23 cellular contexts compared by ENCODE assay signal in the genomic region with DNA sequence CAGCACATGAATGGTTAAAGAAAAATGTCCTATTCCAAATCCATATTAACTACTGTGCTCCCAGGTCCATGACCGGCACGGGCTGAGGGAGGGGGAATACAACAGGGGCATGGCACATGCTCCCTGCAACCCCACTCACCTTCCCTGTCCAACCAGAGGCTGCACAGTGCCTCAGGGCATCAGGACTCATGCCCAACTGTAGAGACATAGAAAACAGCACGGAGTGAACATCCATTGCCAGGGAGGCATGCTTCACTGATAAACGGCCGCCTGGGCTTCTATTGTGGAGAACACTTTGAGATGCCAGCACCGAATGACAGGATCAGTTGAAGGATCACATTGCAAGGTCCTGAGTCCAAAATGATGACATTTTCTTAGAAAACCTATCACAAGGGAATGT.
A peak's percentile ranks its signal among the peaks of the same experiment; 100 is the strongest.
DNase-seq lines count a peak whose midpoint lies in the region; ATAC-seq, FAIRE-seq and TF ChIP-seq lines count a peak whose summit lies in the region.
"Had no signal": no experiment of that assay in that cellular context is flagged by ENCODE, and none has a peak within 500 bp of the region (broad histone marks: within the 10 kb centered on the region; RNA-seq: fewer than 3 reads in every experiment).

No MANE protein-coding gene starts in this region.

- H2BK20ac ChIP-seq in H1 (ENCODE audit: low read length) (no peak overlapping the region), H9 (ENCODE audit: low read depth, low read length, poor library complexity, severe bottlenecking) (no peak overlapping the region)

- no peak overlapping the region; a peak in 1 of 7 replicates for H3K27ac Mint-ChIP-seq in H9
- H3K27ac Mint-ChIP-seq: CD4-positive, alpha-beta memory T cell; HFFc6 had no signal

- H3K9me3 ChIP-seq in BE2C (no peaks in the 10 kb centered on the region), H1 (ENCODE audit: insufficient read depth in 2 of 2, low read depth in 1 of 2, low read length in 1 of 2) (no peaks in the 10 kb centered on the region), H9 (ENCODE audit: control insufficient read depth, low read depth, low read length) (no peaks in the 10 kb centered on the region)
- H3K9me3 ChIP-seq in effector memory CD4-positive, alpha-beta T cell (ENCODE audit: control insufficient read depth, low read length): no peaks in the 10 kb centered on the region
- H3K9me3 ChIP-seq: A549, Caco-2, HAP-1 had no signal

- DNase-seq in BE2C (peak; percentile 21), EL (peak; percentile 9), NCI-H69 (lab: John Stamatoyannopoulos, UW) (peak; percentile 8), H1 (ENCODE audit: low read depth in 1 of 2, low spot score in 2 of 2) (no peak), H9 (no peak), NCI-H526 treated with DMSO at 0.1 percent for 48 hours (lab: John Stamatoyannopoulos, UW) (no peak)
- no peak for DNase-seq in effector memory CD4-positive, alpha-beta T cell
- DNase-seq: 8988T; ACHN; AML-193; C1 segment of cervical spinal cord; Caco-2; CD4-positive, alpha-beta memory T cell; DMS 273 treated with DMSO at 0.1 percent for 48 hours; DMS79; GM23248; HFFc6 had no signal

- H2AFZ ChIP-seq in H1 (ENCODE audit: low read length) (no peak overlapping the region), H9 (ENCODE audit: low read length) (no peak overlapping the region)
- H2AFZ ChIP-seq: GM23248 had no signal

- H2BK120ac ChIP-seq in H1 (replicated peaks; ENCODE audit: low read depth, low read length) (no peak overlapping the region), H9 (ENCODE audit: low read depth, low read length, poor library complexity, severe bottlenecking) (no peak overlapping the region)

- no peaks in the 10 kb centered on the region for H3K23me2 ChIP-seq in H1 (ENCODE audit: low read depth, low read length)
- no peaks in the 10 kb centered on the region for H3K23me2 ChIP-seq in H9 (ENCODE audit: insufficient read length, low read depth, low read length, poor library complexity, severe bottlenecking)

- H3K79me2 ChIP-seq in H1 (ENCODE audit: control insufficient read depth in 1 of 2, insufficient read depth in 2 of 2, low read length in 2 of 2): no peaks in the 10 kb centered on the region
- no peaks in the 10 kb centered on the region for H3K79me2 ChIP-seq in H9 (ENCODE audit: insufficient read depth, low read length)

- H3K4me1 Mint-ChIP-seq in H9: peaks cover 2 to 5% of the 10 kb centered on the region in 2 experiments; a peak in 1 of 4 replicates
- H3K4me1 Mint-ChIP-seq: CD4-positive, alpha-beta memory T cell had no signal

- no peak overlapping the region for H3K18ac ChIP-seq in H1 (ENCODE audit: extremely low read depth, low read length)
- H3K18ac ChIP-seq in H9 (ENCODE audit: insufficient read length, low read depth, low read length): no peak overlapping the region

- no peaks in the 10 kb centered on the region; a peak in 1 of 7 replicates for H3K36me3 Mint-ChIP-seq in H9 (ENCODE audit: insufficient read depth in 1 of 3, low read depth in 3 of 3)
- H3K36me3 Mint-ChIP-seq: CD4-positive, alpha-beta memory T cell had no signal

- H3K4ac ChIP-seq in H1 (replicated peaks; ENCODE audit: insufficient read length, low read depth, low read length) (no peak overlapping the region), H9 (ENCODE audit: low read depth, low read length) (no peak overlapping the region)

- H3K4me1 ChIP-seq in BE2C: peaks cover 2% of the 10 kb centered on the region; the same call in 1 of the 2 replicates
- no peaks in the 10 kb centered on the region; a peak in 1 of 7 replicates for H3K4me1 ChIP-seq in H1 (replicated peaks in 1 of 4; ENCODE audit: control insufficient read depth in 3 of 4, insufficient read depth in 4 of 4, low read length in 3 of 4)
- H3K4me1 ChIP-seq in effector memory CD4-positive, alpha-beta T cell (ENCODE audit: control insufficient read depth, insufficient read depth, low read length, poor library complexity, severe bottlenecking): no peaks in the 10 kb centered on the region
- H3K4me1 ChIP-seq in H9 (ENCODE audit: insufficient read depth, low read length): no peaks in the 10 kb centered on the region
- H3K4me1 ChIP-seq: A549, Caco-2, HAP-1 had no signal

- H3K27me3 ChIP-seq in BE2C (peaks cover 3% of the 10 kb centered on the region; the same call in 1 of the 2 replicates), H1 (replicated peaks in 1 of 4; ENCODE audit: control insufficient read depth in 3 of 4, extremely low read depth in 1 of 4, insufficient read depth in 3 of 4, low read length in 3 of 4) (no peaks in the 10 kb centered on the region), H9 (ENCODE audit: insufficient read depth, low read length) (no peaks in the 10 kb centered on the region)
- no peaks in the 10 kb centered on the region for H3K27me3 ChIP-seq in effector memory CD4-positive, alpha-beta T cell (replicated peaks; ENCODE audit: control insufficient read depth, insufficient read depth, low read length, poor library complexity, severe bottlenecking)

- TF ChIP-seq POLR2A in H1 (IDR thresholded peaks at IDR 0.05; ENCODE audit: control extremely low read depth in 1 of 2, low read depth in 2 of 2, low read length in 2 of 2): no peak

- no peak overlapping the region for H2BK12ac ChIP-seq in H1 (ENCODE audit: low read depth, low read length)
- no peak overlapping the region for H2BK12ac ChIP-seq in H9 (ENCODE audit: insufficient read length, low read depth, low read length)

- no peak for ATAC-seq in HG02588 (IDR thresholded peaks at IDR 0.05; ENCODE audit: unreplicated experiment)
- ATAC-seq: A549 had no signal

- H3K23ac ChIP-seq in H1 (ENCODE audit: insufficient read length) (no peak overlapping the region), H9 (ENCODE audit: insufficient read length, low read depth, low read length) (no peak overlapping the region)

- H4K20me1 ChIP-seq in H1 (replicated peaks in 1 of 2; ENCODE audit: control insufficient read depth in 1 of 2, insufficient read depth in 2 of 2, low read length in 2 of 2) (no peaks in the 10 kb centered on the region), H9 (ENCODE audit: control insufficient read depth, insufficient read depth, insufficient read length) (no peaks in the 10 kb centered on the region)

- CTCF ChIA-PET in H1 (lab: Charles Lee; ENCODE audit: partially characterized antibody): no interaction called here

- H3K4me3 ChIP-seq in BE2C (ENCODE audit: low read depth, low read length): no peak overlapping the region
- H3K4me3 ChIP-seq in H1 (ENCODE audit: extremely low read depth in 1 of 4, insufficient read depth in 2 of 4, low read depth in 3 of 4, low read length in 4 of 4): no peak overlapping the region
- no peak overlapping the region for H3K4me3 ChIP-seq in effector memory CD4-positive, alpha-beta T cell (ENCODE audit: insufficient read depth, low read depth, low read length, poor library complexity, severe bottlenecking)
- H3K4me3 ChIP-seq: A549, GM23248, HAP-1 had no signal

- H3K4me3 Mint-ChIP-seq in H9: no peak overlapping the region
- H3K4me3 Mint-ChIP-seq: CD4-positive, alpha-beta memory T cell; HFFc6 had no signal

- no peaks in the 10 kb centered on the region for H3K79me1 ChIP-seq in H1 (ENCODE audit: low read depth, low read length)
- no peaks in the 10 kb centered on the region for H3K79me1 ChIP-seq in H9 (ENCODE audit: insufficient read depth, low read depth, low read length, poor library complexity, severe bottlenecking)

- H2BK5ac ChIP-seq in H1 (ENCODE audit: low read depth, low read length) (no peak overlapping the region), H9 (ENCODE audit: insufficient read length, low read length) (no peak overlapping the region)

- peaks cover 9% of the 10 kb centered on the region for H3K27me3 Mint-ChIP-seq in H9 (ENCODE audit: low read depth)
- H3K27me3 Mint-ChIP-seq: CD4-positive, alpha-beta memory T cell had no signal

- H3K14ac ChIP-seq in H1 (ENCODE audit: insufficient read length) (no peak overlapping the region), H9 (ENCODE audit: insufficient read depth, low read length) (no peak overlapping the region)

- H3K4me2 ChIP-seq in H1 (ENCODE audit: insufficient read depth in 1 of 2, low read depth in 2 of 2, low read length in 2 of 2) (no peak overlapping the region), H9 (ENCODE audit: insufficient read depth, insufficient read length, low read length) (no peak overlapping the region)
- H3K4me2 ChIP-seq: A549 had no signal

- no peak overlapping the region for H2BK15ac ChIP-seq in H1 (ENCODE audit: low read length)
- no peak overlapping the region for H2BK15ac ChIP-seq in H9 (ENCODE audit: low read depth, low read length)

- 91% methylated on average over 6 of the region's 6 CpGs; no CpG with 5 or more reads in 1 of the 2 experiments for WGBS in H1 (ENCODE audit: extremely low coverage in 1 of 2, insufficient coverage in 1 of 2, insufficient read length in 1 of 2, insufficient replicate concordance in 2 of 2, low coverage in 1 of 2, low lambda C conversion rate in 2 of 2, missing lambda C conversion rate in 1 of 2), 2 experiments
- no CpG with 5 or more reads among the region's 6 CpGs for WGBS in H9 (ENCODE audit: extremely low coverage, insufficient read length, low lambda C conversion rate)

- H3K36me3 ChIP-seq in BE2C (no peaks in the 10 kb centered on the region), H1 (ENCODE audit: control insufficient read depth in 2 of 4, insufficient read depth in 4 of 4, low read length in 3 of 4) (no peaks in the 10 kb centered on the region)
- no peaks in the 10 kb centered on the region for H3K36me3 ChIP-seq in effector memory CD4-positive, alpha-beta T cell (ENCODE audit: control insufficient read depth, insufficient read depth, low read length)
- H3K36me3 ChIP-seq: HAP-1 had no signal

- H4K8ac ChIP-seq in H1 (ENCODE audit: extremely low read depth, insufficient read depth, low read length) (no peak overlapping the region), H9 (replicated peaks; ENCODE audit: insufficient read length, low read depth, low read length) (no peak overlapping the region)

- H2AK5ac ChIP-seq in H1 (ENCODE audit: low read depth, low read length) (no peak overlapping the region), H9 (ENCODE audit: insufficient read length, low read length) (no peak overlapping the region)

- FAIRE-seq in H1 (lab: Jason Lieb, UNC): no peak
- FAIRE-seq: A549, D721Med, G401.6, GM12892 had no signal

- TF ChIP-seq CTCF in BE2C (IDR thresholded peaks at IDR 0.05; ENCODE audit: low read depth, low read length): no peak
- no peak for TF ChIP-seq CTCF in H1 (IDR thresholded peaks at IDR 0.05; ENCODE audit: control extremely low read depth in 1 of 3, insufficient read depth in 1 of 3, low read depth in 1 of 3, low read length in 3 of 3)
- no peak for TF ChIP-seq CTCF in H9 (conservative IDR thresholded peaks at IDR 0.05)

- H3T11ph ChIP-seq in H9 (ENCODE audit: low read length): no peak overlapping the region

- TF ChIP-seq EP300 in H1 (IDR thresholded peaks at IDR 0.05; ENCODE audit: borderline replicate concordance in 1 of 2, low read depth in 2 of 2, low read length in 2 of 2): no peak

- TF ChIP-seq RAD21 in H1 (IDR thresholded peaks at IDR 0.05 in 1 of 2, conservative IDR thresholded peaks at IDR 0.05 in 1 of 2; ENCODE audit: low read depth in 2 of 2, low read length in 2 of 2): no peak

- H3K9ac ChIP-seq in H1 (replicated peaks in 1 of 4; ENCODE audit: extremely low read depth in 1 of 4, low read depth in 3 of 4, low read length in 3 of 4): no peak overlapping the region
- no peak overlapping the region for H3K9ac ChIP-seq in H9 (ENCODE audit: extremely low read depth, insufficient read length, low read length)
- H3K9ac ChIP-seq: GM23248 had no signal

- H3K9me3 Mint-ChIP-seq in H9: no peaks in the 10 kb centered on the region

- H4K5ac ChIP-seq in H1 (ENCODE audit: insufficient read length, low read depth, low read length) (no peak overlapping the region), H9 (ENCODE audit: insufficient read length, low read depth, low read length) (no peak overlapping the region)

- H4K91ac ChIP-seq in H1 (replicated peaks; ENCODE audit: insufficient read length, low read length) (peak overlapping the region; percentile 5), H9 (ENCODE audit: insufficient read length, low read depth, low read length) (no peak overlapping the region)

- no peak overlapping the region for H3K56ac ChIP-seq in H1 (replicated peaks; ENCODE audit: insufficient read length, low read depth, low read length)
- H3K56ac ChIP-seq in H9 (ENCODE audit: insufficient read length, low read depth, low read length): no peak overlapping the region

- POLR2A ChIA-PET in H1 (lab: Charles Lee; ENCODE audit: partially characterized antibody): no interaction called here

- H3K27ac ChIP-seq in H1 (ENCODE audit: low read depth, low read length) (no peak overlapping the region), H9 (ENCODE audit: insufficient read length, low read depth, low read length) (no peak overlapping the region)
- no peak overlapping the region for H3K27ac ChIP-seq in effector memory CD4-positive, alpha-beta T cell (ENCODE audit: insufficient read depth, low read length, poor library complexity, severe bottlenecking)
- H3K27ac ChIP-seq: A549, GM23248 had no signal

Comparison
In these comparisons a context has a peak if more than half of its experiments do, and no peak if none do; other contexts are left out.
1. DNase-seq: peak in BE2C (single experiment), EL (single experiment) and NCI-H69 (single experiment); none in H1 (0 of 2), effector memory CD4-positive, alpha-beta T cell (0 of 3), H9 (single experiment) and NCI-H526 treated with DMSO at 0.1 percent for 48 hours (single experiment).